Comparison of ENCODE assay signal across 23 cellular contexts in genomic region chr13:106597190-106597589, GRCh38. TPM values are rescaled to one million over a fixed set of nuclear protein-coding genes. Genes with fewer than 3 reads are reported as not detected.
A peak's percentile ranks its signal among the peaks of the same experiment; 100 is the strongest.
DNase-seq lines count a peak whose midpoint lies in the region; ATAC-seq, FAIRE-seq and TF ChIP-seq lines count a peak whose summit lies in the region.
"Had no signal": no experiment of that assay in that cellular context is flagged by ENCODE, and none has a peak within 500 bp of the region (broad histone marks: within the 10 kb centered on the region; RNA-seq: fewer than 3 reads in every experiment).

No MANE protein-coding gene starts in this region.

- 39 to 57% (median 42%) methylated on average over 5 of the region's 5 CpGs for WGBS in heart left ventricle, 4 donors
- 78 to 89% methylated on average over 5 of the region's 5 CpGs for WGBS in pancreas, 2 donors

- H3K27ac ChIP-seq in ascending aorta: peak overlapping the region; percentile 59 to 62
- H3K27ac ChIP-seq in heart left ventricle: peak overlapping the region in 7 of 12 donors; percentile 16 to 59 (median 54)
- H3K27ac ChIP-seq in pancreas: no peak overlapping the region
- H3K27ac ChIP-seq: BLaER1 treated with 17β-estradiol and CSF1 and Interleukin-3, amounts not matched to agents 10 nM and 100 nM; spleen had no signal

- H3K36me3 ChIP-seq in ascending aorta (no peaks in the 10 kb centered on the region), heart left ventricle (no peaks in the 10 kb centered on the region), pancreas (no peaks in the 10 kb centered on the region)
- H3K36me3 ChIP-seq: BLaER1 treated with 17β-estradiol and CSF1 and Interleukin-3, amounts not matched to agents 10 nM and 100 nM; spleen; uterus had no signal

- DNase-seq in AG10803 (ENCODE audit: low read depth) (peak; percentile 31), ascending aorta (ENCODE audit: low spot score in 2 of 2) (no peak), heart left ventricle (peak; percentile 57 to 85 (median 68)), pancreas (no peak), GM19238 (ENCODE audit: insufficient read length, low spot score) (no peak), NCI-H748 treated with DMSO at 0.1 percent for 48 hours (lab: John Stamatoyannopoulos, UW) (no peak)
- DNase-seq in activated CD4-positive, alpha-beta T cell treated with anti-CD3 and anti-CD28 coated beads for 1 hour: no peak
- no peak for DNase-seq in activated CD4-positive, alpha-beta memory T cell treated with anti-CD3 and anti-CD28 coated beads for 36 hours
- DNase-seq: activated naive CD4-positive, alpha-beta T cell treated with anti-CD3 and anti-CD28 coated beads, Interleukin-2, amount 50 U/mL, for 16 hours; activated T-cell treated with anti-CD3 and anti-CD28 coated beads, Interleukin-2, amount 50 U/mL, for 72 hours; islet precursor cell; Kasumi-1; naive thymus-derived CD4-positive, alpha-beta T cell; NCI-H1105; NCI-H2081; RPMI8226; spleen; stimulated activated CD4-positive, alpha-beta T cell treated with anti-CD3 and anti-CD28 coated beads, Interleukin-4, amount 100 ng/mL, for 4 hours had no signal

- no peaks in the 10 kb centered on the region for H3K36me3 Mint-ChIP-seq in activated CD4-positive, alpha-beta memory T cell treated with anti-CD3 and anti-CD28 coated beads for 36 hours

- no peak for FAIRE-seq in pancreas (lab: Jason Lieb, UNC)
- FAIRE-seq: colon, D721Med had no signal

- H3K9me3 Mint-ChIP-seq in activated CD4-positive, alpha-beta memory T cell treated with anti-CD3 and anti-CD28 coated beads for 36 hours: no peaks in the 10 kb centered on the region
- H3K9me3 Mint-ChIP-seq: activated T-cell treated with anti-CD3 and anti-CD28 coated beads, Interleukin-2, amount 50 U/mL, for 72 hours had no signal

- no peak overlapping the region for H3K4me3 ChIP-seq in AG10803 (ENCODE audit: low read length)
- H3K4me3 ChIP-seq in ascending aorta: no peak overlapping the region
- H3K4me3 ChIP-seq in heart left ventricle: no peak overlapping the region
- H3K4me3 ChIP-seq in pancreas: no peak overlapping the region
- H3K4me3 ChIP-seq: BLaER1 treated with 17β-estradiol and CSF1 and Interleukin-3, amounts not matched to agents 10 nM and 100 nM; spleen; uterus had no signal

- CTCF ChIA-PET in activated CD4-positive, alpha-beta memory T cell treated with anti-CD3 and anti-CD28 coated beads for 36 hours (lab: Charles Lee): interaction anchor here (2.6 kb wide), 1 partner anchor 23 kb away, joined by 10 read pairs; no protein-coding TSS in a partner anchor

- H3K4me1 ChIP-seq in ascending aorta: peaks cover 0 to 17% of the 10 kb centered on the region in 2 donors
- H3K4me1 ChIP-seq in heart left ventricle: peaks cover 0 to 29% (median 7%) of the 10 kb centered on the region in 12 donors
- H3K4me1 ChIP-seq in pancreas: no peaks in the 10 kb centered on the region
- H3K4me1 ChIP-seq: uterus had no signal

- intact Hi-C loops in ascending aorta (cut with DNase I) (no loop called here), heart left ventricle (cut with DNase I) (no loop called here), pancreas (cut with DNase I) (no loop called here)
- intact Hi-C loops in activated CD4-positive, alpha-beta memory T cell treated with anti-CD3 and anti-CD28 coated beads for 36 hours (cut with micrococcal nuclease): no loop called here

- ATAC-seq in heart left ventricle: peak; percentile 66 to 92 (median 90)
- ATAC-seq in pancreas: peak in 3 of 4 donors; percentile 36 to 52 (median 47)
- ATAC-seq: activated CD4-positive, CD25-positive, alpha-beta regulatory T cell treated with anti-CD3 and anti-CD28 coated beads, Interleukin-2, amount 50 U/mL, for 24 hours; activated T-cell treated with anti-CD3 and anti-CD28 coated beads, Interleukin-2, amount 50 U/mL, for 72 hours; naive thymus-derived CD4-positive, alpha-beta T cell had no signal

- TF ChIP-seq CTCF in AG10803 (conservative IDR thresholded peaks at IDR 0.05; ENCODE audit: low read length) (no peak), ascending aorta (IDR thresholded peaks at IDR 0.05) (no peak), heart left ventricle (IDR thresholded peaks at IDR 0.05) (no peak), pancreas (IDR thresholded peaks at IDR 0.05) (no peak)

- H3K4me3 Mint-ChIP-seq in activated CD4-positive, alpha-beta memory T cell treated with anti-CD3 and anti-CD28 coated beads for 36 hours: no peak overlapping the region
- H3K4me3 Mint-ChIP-seq: activated T-cell treated with anti-CD3 and anti-CD28 coated beads, Interleukin-2, amount 50 U/mL, for 72 hours; naive thymus-derived CD4-positive, alpha-beta T cell had no signal

- H3K4me1 Mint-ChIP-seq in activated CD4-positive, alpha-beta memory T cell treated with anti-CD3 and anti-CD28 coated beads for 36 hours (ENCODE audit: low read depth): peaks cover 11% of the 10 kb centered on the region

- H3K9me3 ChIP-seq in ascending aorta (no peaks in the 10 kb centered on the region), heart left ventricle (no peaks in the 10 kb centered on the region), pancreas (no peaks in the 10 kb centered on the region)
- H3K9me3 ChIP-seq: spleen, uterus had no signal

- peaks cover 11% of the 10 kb centered on the region for H3K27me3 Mint-ChIP-seq in activated CD4-positive, alpha-beta memory T cell treated with anti-CD3 and anti-CD28 coated beads for 36 hours

- no peaks in the 10 kb centered on the region for H3K27me3 ChIP-seq in ascending aorta
- no peaks in the 10 kb centered on the region for H3K27me3 ChIP-seq in heart left ventricle
- H3K27me3 ChIP-seq in pancreas: no peaks in the 10 kb centered on the region
- H3K27me3 ChIP-seq: BLaER1 treated with 17β-estradiol and CSF1 and Interleukin-3, amounts not matched to agents 10 nM and 100 nM; spleen; uterus had no signal

- TF ChIP-seq POLR2A in heart left ventricle (IDR thresholded peaks at IDR 0.05): no peak

- POLR2A ChIA-PET in activated CD4-positive, alpha-beta memory T cell treated with anti-CD3 and anti-CD28 coated beads for 36 hours (lab: Charles Lee): no interaction called here

- no peak overlapping the region for H3K27ac Mint-ChIP-seq in activated CD4-positive, alpha-beta memory T cell treated with anti-CD3 and anti-CD28 coated beads for 36 hours
- H3K27ac Mint-ChIP-seq: activated T-cell treated with anti-CD3 and anti-CD28 coated beads, Interleukin-2, amount 50 U/mL, for 72 hours; naive thymus-derived CD4-positive, alpha-beta T cell had no signal

RNA-seq across cellular contexts. Expression of gene ARGLU1, which starts 29.3 kb away (rescaled TPM):
- total RNA-seq in ascending aorta (79.7 TPM), heart left ventricle (10 to 100 TPM; 14.2 to 35.6 (median 28.1) TPM), pancreas (10 to 100 TPM; 15.9 to 42.4 (median 24.2) TPM)
- polyA plus RNA-seq in heart left ventricle (10 to 100 TPM; 25.7 to 54.0 TPM), pancreas (10 to 100 TPM; 53.8 to 96.1 TPM)
- 10 to 100 TPM; 81.0 to 87.1 TPM for total RNA-seq in activated CD4-positive, alpha-beta memory T cell treated with anti-CD3 and anti-CD28 coated beads for 36 hours

Comparison
In these comparisons a context has a peak if more than half of its experiments do, and no peak if none do; other contexts are left out.
1. DNase-seq: peak in AG10803 (single experiment) and heart left ventricle (5 of 5); none in ascending aorta (0 of 2), pancreas (0 of 6), GM19238 (single experiment), activated CD4-positive, alpha-beta T cell treated with anti-CD3 and anti-CD28 coated beads for 1 hour (single experiment), activated CD4-positive, alpha-beta memory T cell treated with anti-CD3 and anti-CD28 coated beads for 36 hours (single experiment) and NCI-H748 treated with DMSO at 0.1 percent for 48 hours (single experiment).
2. H3K27ac ChIP-seq: peak in ascending aorta (2 of 2) and heart left ventricle (7 of 12); none in pancreas (0 of 4).